8 cellular contexts compared by ENCODE assay signal in genomic region chr10:58335306-58336005, GRCh38. TPM values are rescaled to one million over a fixed set of nuclear protein-coding genes. Genes with fewer than 3 reads are reported as not detected.
A peak's percentile ranks its signal among the peaks of the same experiment; 100 is the strongest.
DNase-seq lines count a peak whose midpoint lies in the region; ATAC-seq lines count a peak whose summit lies in the region.

No MANE protein-coding gene starts in this region.

- H3K27me3 Mint-ChIP-seq in stimulated activated memory B cell treated with anti-CD40 and anti-IgM and Interleukin-4, amounts not matched to agents 10 μg/mL and 1 μg/mL and 100 μg/mL, for 72 hours, result no peaks in the 10 kb centered on the region

- DNase-seq in Ammon's horn (ENCODE audit: low spot score), result peak; percentile 34
- DNase-seq in SK-N-DZ (ENCODE audit: low spot score), result peak; percentile 43
- DNase-seq in cerebellar cortex (ENCODE audit: low spot score), result peak; percentile 41
- peak; percentile 73 for DNase-seq in kidney tubule cell (ENCODE audit: low spot score)
- DNase-seq in NCI-H2171 treated with DMSO at 0.1 percent for 48 hours (lab: John Stamatoyannopoulos, UW), result no peak

- H3K9me3 Mint-ChIP-seq in stimulated activated memory B cell treated with anti-CD40 and anti-IgM and Interleukin-4, amounts not matched to agents 10 μg/mL and 1 μg/mL and 100 μg/mL, for 72 hours, result no peaks in the 10 kb centered on the region

- ATAC-seq in GM18907 (IDR thresholded peaks at IDR 0.05; ENCODE audit: unreplicated experiment), result peak; percentile 54
- ATAC-seq in HG03103 (IDR thresholded peaks at IDR 0.05; ENCODE audit: low read depth, unreplicated experiment), result peak; percentile 30
- ATAC-seq in stimulated activated memory B cell treated with anti-CD40 and anti-IgM and Interleukin-4, amounts not matched to agents 10 μg/mL and 1 μg/mL and 100 μg/mL, for 72 hours, result peak; percentile 68

- H3K36me3 Mint-ChIP-seq in stimulated activated memory B cell treated with anti-CD40 and anti-IgM and Interleukin-4, amounts not matched to agents 10 μg/mL and 1 μg/mL and 100 μg/mL, for 72 hours, result peaks cover 5% of the 10 kb centered on the region

- peak overlapping the region; percentile 91 for H3K4me3 Mint-ChIP-seq in stimulated activated memory B cell treated with anti-CD40 and anti-IgM and Interleukin-4, amounts not matched to agents 10 μg/mL and 1 μg/mL and 100 μg/mL, for 72 hours

- peak overlapping the region; percentile 78 for H3K27ac Mint-ChIP-seq in stimulated activated memory B cell treated with anti-CD40 and anti-IgM and Interleukin-4, amounts not matched to agents 10 μg/mL and 1 μg/mL and 100 μg/mL, for 72 hours

- peaks cover 28% of the 10 kb centered on the region for H3K4me1 Mint-ChIP-seq in stimulated activated memory B cell treated with anti-CD40 and anti-IgM and Interleukin-4, amounts not matched to agents 10 μg/mL and 1 μg/mL and 100 μg/mL, for 72 hours

RNA-seq across cellular contexts. Expression of gene UBE2D1, which starts 0.7 kb away (rescaled TPM):
- polyA plus RNA-seq in SK-N-DZ (2014; cell fraction: cytosol; rRNA removed), result 21.9 and 30.0 TPM in 2 replicates
- 32.0 and 33.3 TPM in 2 replicates for polyA plus RNA-seq in SK-N-DZ (2014; cell fraction: nucleus; rRNA removed)

RNA-seq across cellular contexts. Expression of gene TFAM, which starts 49.8 kb away (rescaled TPM):
- polyA plus RNA-seq in SK-N-DZ (2014; cell fraction: cytosol; rRNA removed), result 35.0 and 40.7 TPM in 2 replicates
- 17.8 and 36.9 TPM in 2 replicates for polyA plus RNA-seq in SK-N-DZ (2014; cell fraction: nucleus; rRNA removed)
